Comparison of ENCODE assay signal across 8 cellular contexts in the genomic region with DNA sequence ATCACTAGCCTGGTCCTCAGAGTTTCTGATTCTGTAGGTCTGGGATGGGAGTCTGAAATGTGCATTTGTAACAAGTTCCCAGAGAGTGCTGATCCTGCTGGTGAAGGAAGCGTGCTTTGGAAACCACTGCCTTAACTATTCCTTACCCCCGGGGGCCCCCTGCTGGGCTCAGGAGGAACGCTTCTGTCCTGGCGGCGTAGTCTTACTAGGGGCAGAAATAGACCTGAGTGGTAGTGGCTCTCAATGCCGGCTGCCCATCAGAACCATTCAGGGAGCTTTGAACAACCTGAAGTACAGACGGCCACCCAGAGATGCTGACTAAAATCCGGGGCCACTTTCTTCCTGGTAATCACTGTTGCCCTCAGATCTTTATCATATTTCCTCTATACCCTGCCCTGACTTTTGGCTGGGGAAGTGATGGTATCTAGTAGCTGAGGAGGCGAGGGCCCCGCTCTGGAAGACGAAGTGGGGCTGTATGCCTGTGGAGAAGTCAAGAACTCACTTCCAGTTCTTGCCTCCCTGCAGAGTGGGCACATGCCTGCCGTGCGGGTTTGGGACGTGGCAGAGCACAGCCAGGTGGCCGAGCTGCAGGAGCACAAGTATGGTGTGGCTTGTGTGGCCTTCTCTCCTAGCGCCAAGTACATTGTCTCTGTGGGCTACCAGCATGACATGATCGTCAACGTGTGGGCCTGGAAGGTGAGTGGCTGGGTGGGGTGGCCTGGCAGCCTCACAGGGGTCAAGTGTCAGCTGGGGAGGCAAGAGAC. TPM values are rescaled to one million over a fixed set of nuclear protein-coding genes. Genes with fewer than 3 reads are reported as not detected.
DNase-seq lines count a peak whose midpoint lies in the region; ATAC-seq and TF ChIP-seq lines count a peak whose summit lies in the region.

No MANE protein-coding gene starts in this region.

- H3K9me3 Mint-ChIP-seq in T-helper 1 cell treated with Interleukin-12 subunit alpha and Interleukin-12 subunit beta and Interleukin-4 antibody, amounts not matched to agents 30 μg/mL and 1 μg/mL, for 36 hours: no peaks in the 10 kb centered on the region

- WGBS in adrenal gland, 4 donors: 45 to 60% (median 53%) methylated on average over 11 to 18 of the region's 18 CpGs

- H3K36me3 ChIP-seq in adrenal gland (replicated peaks in 1 of 2): peaks cover 0 to 42% of the 10 kb centered on the region in 2 donors
- peaks cover 44% of the 10 kb centered on the region for H3K36me3 ChIP-seq in left ventricle myocardium inferior

- no peaks in the 10 kb centered on the region for H3K27me3 ChIP-seq in adrenal gland
- H3K27me3 ChIP-seq in left ventricle myocardium inferior (ENCODE audit: low read depth): no peaks in the 10 kb centered on the region

- intact Hi-C loops in adrenal gland (cut with DNase I): loop anchor here (5.0 kb wide), 3 partner anchors 39 to 254 kb away; a partner anchor contains a TSS
- intact Hi-C loops in left ventricle myocardium inferior (cut with micrococcal nuclease): loop anchor here (2.0 kb wide), 1 partner anchor 39 kb away; no protein-coding TSS in a partner anchor

- no peak overlapping the region for H3K27ac ChIP-seq in adrenal gland
- H3K27ac ChIP-seq in left ventricle myocardium inferior (replicated peaks): no peak overlapping the region

- DNase-seq in DMS153 treated with DMSO at 0.1 percent for 48 hours (lab: John Stamatoyannopoulos, UW; ENCODE audit: unreplicated experiment) (peak; percentile 14), DMS153 (lab: John Stamatoyannopoulos, UW) (no peak), NB4 (ENCODE audit: low read depth) (peak; percentile 82), adrenal gland (peak; percentile 83 to 95 (median 87)), left ventricle myocardium inferior (peak; percentile 84), retinal pigment epithelial cell (ENCODE audit: low read depth) (no peak)

- ATAC-seq in HG02588 (IDR thresholded peaks at IDR 0.05; ENCODE audit: unreplicated experiment): no peak

- H3K4me1 ChIP-seq in adrenal gland (replicated peaks in 1 of 2): peaks cover 0 to 4% of the 10 kb centered on the region in 2 donors
- peaks cover 7% of the 10 kb centered on the region for H3K4me1 ChIP-seq in left ventricle myocardium inferior

- H3K4me1 Mint-ChIP-seq in T-helper 1 cell treated with Interleukin-12 subunit alpha and Interleukin-12 subunit beta and Interleukin-4 antibody, amounts not matched to agents 30 μg/mL and 1 μg/mL, for 36 hours (ENCODE audit: low read depth): peaks cover 21% of the 10 kb centered on the region

- peak overlapping the region; percentile 15 for H3K27ac Mint-ChIP-seq in T-helper 1 cell treated with Interleukin-12 subunit alpha and Interleukin-12 subunit beta and Interleukin-4 antibody, amounts not matched to agents 30 μg/mL and 1 μg/mL, for 36 hours

- peak; percentile 86 for TF ChIP-seq CTCF in NB4 (IDR thresholded peaks at IDR 0.05; ENCODE audit: low read depth, low read length)
- TF ChIP-seq CTCF in adrenal gland (IDR thresholded peaks at IDR 0.05): peak; percentile 81 to 94 (median 88)
- peak; percentile 94 for TF ChIP-seq CTCF in left ventricle myocardium inferior (IDR thresholded peaks at IDR 0.05; ENCODE audit: borderline replicate concordance)
- TF ChIP-seq CTCF in retinal pigment epithelial cell (conservative IDR thresholded peaks at IDR 0.05; ENCODE audit: low read depth, low read length): peak; percentile 92

- TF ChIP-seq POLR2A in NB4 (IDR thresholded peaks at IDR 0.05; ENCODE audit: extremely low read depth, insufficient read length): no peak
- no peak for TF ChIP-seq POLR2A in adrenal gland (IDR thresholded peaks at IDR 0.05)

- H3K9me3 ChIP-seq in adrenal gland (replicated peaks in 1 of 3) (no peaks in the 10 kb centered on the region), left ventricle myocardium inferior (replicated peaks) (no peaks in the 10 kb centered on the region)

- no peaks in the 10 kb centered on the region for H3K27me3 Mint-ChIP-seq in T-helper 1 cell treated with Interleukin-12 subunit alpha and Interleukin-12 subunit beta and Interleukin-4 antibody, amounts not matched to agents 30 μg/mL and 1 μg/mL, for 36 hours (ENCODE audit: low read depth)

- H3K4me3 Mint-ChIP-seq in T-helper 1 cell treated with Interleukin-12 subunit alpha and Interleukin-12 subunit beta and Interleukin-4 antibody, amounts not matched to agents 30 μg/mL and 1 μg/mL, for 36 hours: no peak overlapping the region

- H3K36me3 Mint-ChIP-seq in T-helper 1 cell treated with Interleukin-12 subunit alpha and Interleukin-12 subunit beta and Interleukin-4 antibody, amounts not matched to agents 30 μg/mL and 1 μg/mL, for 36 hours (ENCODE audit: low read depth): peaks cover 18% of the 10 kb centered on the region

- H3K4me3 ChIP-seq in NB4 (ENCODE audit: low read depth, low read length) (no peak overlapping the region), adrenal gland (no peak overlapping the region), left ventricle myocardium inferior (no peak overlapping the region), retinal pigment epithelial cell (ENCODE audit: low read length) (no peak overlapping the region)

RNA-seq across cellular contexts. Expression of a gene that starts 16.3 kb away (rescaled TPM):
- total RNA-seq in adrenal gland (10 to 100 TPM in 6 of 8 donors, 1 to 10 TPM in 2; 6.8 to 20.6 (median 13.2) TPM), left ventricle myocardium inferior (12.1 TPM)
- 10 to 100 TPM in 2 of 3 donors, 1 to 10 TPM in 1; 4.2 to 18.1 (median 13.8) TPM for polyA plus RNA-seq in adrenal gland

RNA-seq across cellular contexts. Expression of a gene that starts 27.0 kb away (rescaled TPM):
- total RNA-seq in adrenal gland: 1 to 10 TPM in 5 of 8 donors, under 1 TPM in 3; 0.35 to 6.9 (median 3.3) TPM
- 10 to 100 TPM in 2 of 3 donors, 1 to 10 TPM in 1; 4.8 to 26.4 (median 23.7) TPM for polyA plus RNA-seq in adrenal gland
- 3.8 TPM for total RNA-seq in left ventricle myocardium inferior

RNA-seq across cellular contexts. Expression of a gene that starts 37.3 kb away (rescaled TPM):
- total RNA-seq in adrenal gland (10 to 100 TPM; 10.1 to 48.2 (median 26.3) TPM), left ventricle myocardium inferior (13.6 TPM)
- polyA plus RNA-seq in adrenal gland: 10 to 100 TPM; 12.0 to 60.7 (median 13.0) TPM

Comparison
In these comparisons a context has a peak if more than half of its experiments do, and no peak if none do; other contexts are left out.
1. DNase-seq: peak in DMS153 treated with DMSO at 0.1 percent for 48 hours (single experiment), NB4 (single experiment), adrenal gland (7 of 7) and left ventricle myocardium inferior (single experiment); none in DMS153 (single experiment) and retinal pigment epithelial cell (single experiment).
2. Peak in every context shown above with its lines, with median percentiles within 50 percentile points of each other: CTCF ChIP-seq.